ENCODE assay signal across 24 cellular contexts in the genomic region with DNA sequence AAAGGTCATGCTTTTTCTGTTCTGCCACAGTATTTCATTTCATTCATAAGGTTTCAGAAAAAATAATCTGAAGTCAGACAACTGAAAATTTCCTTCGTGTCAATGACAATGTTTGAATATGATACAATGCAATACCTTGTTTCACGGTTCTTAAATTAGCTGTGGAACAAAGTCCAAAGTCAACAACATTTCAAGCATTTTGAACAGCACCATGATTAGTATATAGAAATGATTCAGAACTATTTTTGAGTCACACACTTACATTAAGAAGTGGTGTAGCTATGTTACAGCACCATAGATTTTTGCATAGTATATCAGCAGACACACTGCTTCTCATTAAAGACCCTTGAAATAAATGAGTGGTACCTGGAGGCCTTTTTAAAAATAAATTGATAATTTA.
"Had no signal": no experiment of that assay in that cellular context is flagged by ENCODE, and none has a peak within 500 bp of the region (broad histone marks: within the 10 kb centered on the region; RNA-seq: fewer than 3 reads in every experiment).

No MANE protein-coding gene starts in this region.

- H3K9me3 ChIP-seq: esophagus muscularis mucosa, neutrophil had no signal

- H2AFZ ChIP-seq: parathyroid adenoma had no signal

- FAIRE-seq: islet of Langerhans, TTC549, urothelium cell line had no signal

- H3K4me3 ChIP-seq: breast epithelium, esophagus muscularis mucosa, lung, tibial nerve had no signal

- H3K4me1 ChIP-seq: breast epithelium, esophagus muscularis mucosa, parathyroid adenoma, tibial nerve had no signal

- DNase-seq: activated B cell treated with CpG ODN at 0.5 μM for 24 hours; activated CD4-positive, alpha-beta memory T cell treated with anti-CD3 and anti-CD28 coated beads, Interleukin-2, amount 10 ng/mL, durations not matched to agents 7 days and 5 days; activated CD4-positive, alpha-beta T cell treated with anti-CD3 and anti-CD28 coated beads for 4 hours; activated naive CD4-positive, alpha-beta T cell treated with anti-CD3 and anti-CD28 coated beads for 36 hours; activated T-cell treated with anti-CD3 and anti-CD28 coated beads, Interleukin-2, amount 50 U/mL, for 4 hours; aorta; effector CD8-positive, alpha-beta T cell; foreskin melanocyte; glutamatergic neuron; hippocampal formation; left cardiac atrium; stimulated activated CD4-positive, alpha-beta T cell treated with anti-CD3 and anti-CD28 coated beads, Interleukin-2, amount 100 ng/mL, for 24 hours; stimulated activated naive CD8-positive, alpha-beta T cell treated with anti-CD3 and anti-CD28 coated beads, Interleukin-15, Interleukin-2, amounts not matched to agents 100 U/mL and 50 U/mL, for 24 hours; substantia nigra had no signal

- H3K27ac ChIP-seq: breast epithelium, esophagus muscularis mucosa, neutrophil, parathyroid adenoma, tibial nerve had no signal

- H3K79me2 ChIP-seq: parathyroid adenoma had no signal

- ATAC-seq: activated T-cell treated with anti-CD3 and anti-CD28 coated beads, Interleukin-2, amount 50 U/mL, for 4 hours; left cardiac atrium; natural killer cell treated with Interleukin-12 subunit alpha and Interleukin-12 subunit beta and Interleukin-15 and Interleukin-18, amount 100 ng/mL, for 72 hours; stimulated activated naive CD8-positive, alpha-beta T cell treated with anti-CD3 and anti-CD28 coated beads, Interleukin-15, Interleukin-2, amounts not matched to agents 100 U/mL and 50 U/mL, for 24 hours had no signal

- H3K27me3 ChIP-seq: breast epithelium, esophagus muscularis mucosa, neutrophil, tibial nerve had no signal

- H3K36me3 ChIP-seq: breast epithelium, esophagus muscularis mucosa, neutrophil, tibial nerve had no signal

- H3K9ac ChIP-seq: parathyroid adenoma had no signal
